8 cellular contexts compared by ENCODE assay signal in genomic region chr5:14664270-14665109, GRCh38. TPM values are rescaled to one million over a fixed set of nuclear protein-coding genes. Genes with fewer than 3 reads are reported as not detected.
DNase-seq lines count a peak whose midpoint lies in the region; ATAC-seq and TF ChIP-seq lines count a peak whose summit lies in the region.

Gene OTULIN (plus strand): TSS chr5:14664718. CDS start chr5:14664826, 108 bp downstream.

- peak; percentile 89 for DNase-seq in Calu3
- peak in 74 of 76 experiments; percentile 23 to 88 (median 75) for DNase-seq in HUDEP-2 (lab: John Stamatoyannopoulos, UW; ENCODE audit: unreplicated experiment in 76 of 76)
- peak; percentile 82 for DNase-seq in activated T-cell treated with anti-CD3 and anti-CD28 coated beads for 24 hours (ENCODE audit: low read depth)
- DNase-seq in epithelial cell of prostate (ENCODE audit: low read depth, low spot score) = peak; percentile 48
- DNase-seq in mucosa of gallbladder (ENCODE audit: low spot score) = peak; percentile 87
- DNase-seq in stimulated activated CD8-positive, alpha-beta memory T cell treated with anti-CD3 and anti-CD28 coated beads, Interleukin-4, amount 100 ng/mL, for 4 hours (ENCODE audit: low read depth in 2 of 2, low spot score in 1 of 2) = peak; percentile 58 to 74

- no peaks in the 10 kb centered on the region for H3F3A ChIP-seq in OCI-LY1 (ENCODE audit: insufficient read depth, low read length)

- H3K79me2 ChIP-seq in OCI-LY1 (ENCODE audit: insufficient read depth, low read length) = peaks cover 25% of the 10 kb centered on the region

- peak; percentile 58 for ATAC-seq in GM21390 (IDR thresholded peaks at IDR 0.05; ENCODE audit: unreplicated experiment)

- peaks cover 35% of the 10 kb centered on the region for H3K4me1 Mint-ChIP-seq in Calu3 (ENCODE audit: low read depth, unreplicated experiment)

- H3K4me3 Mint-ChIP-seq in Calu3 (ENCODE audit: low read depth, unreplicated experiment) = peak within 1 kb of the TSS; percentile 99

- H3K4me3 ChIP-seq in OCI-LY1 (ENCODE audit: low read depth, low read length, poor library complexity, severe bottlenecking) = peak within 1 kb of the TSS; percentile 77

- H4K20me1 ChIP-seq in OCI-LY1 (ENCODE audit: insufficient read depth, low read length) = no peaks in the 10 kb centered on the region

- H3K4me2 ChIP-seq in OCI-LY1 (ENCODE audit: low read length) = peak within 1 kb of the TSS; percentile 88

- no peaks in the 10 kb centered on the region for H3K27me3 Mint-ChIP-seq in Calu3 (ENCODE audit: unreplicated experiment)

- peak within 1 kb of the TSS; percentile 91 for H3K9ac ChIP-seq in OCI-LY1 (ENCODE audit: low read length)

- TF ChIP-seq CTCF in Calu3 (IDR thresholded peaks at IDR 0.05; ENCODE audit: unreplicated experiment) = no peak
- no peak for TF ChIP-seq CTCF in OCI-LY1 (IDR thresholded peaks at IDR 0.05; ENCODE audit: low read length)

- H3K27ac ChIP-seq in OCI-LY1 (ENCODE audit: low read depth, low read length, poor library complexity, severe bottlenecking) = peak within 1 kb of the TSS; percentile 61
- H3K27ac ChIP-seq in epithelial cell of prostate = peak within 1 kb of the TSS; percentile 97

- H3K36me3 Mint-ChIP-seq in Calu3 (ENCODE audit: insufficient read depth, unreplicated experiment) = peaks cover 32% of the 10 kb centered on the region

- intact Hi-C loops in Calu3 (cut with micrococcal nuclease; ENCODE audit: unreplicated experiment) = no loop called here

- no peaks in the 10 kb centered on the region for H3K9me3 ChIP-seq in OCI-LY1 (ENCODE audit: low read length)

- H3K36me3 ChIP-seq in OCI-LY1 (ENCODE audit: insufficient read depth, low read length) = peaks cover 24% of the 10 kb centered on the region

- peak within 1 kb of the TSS; percentile 88 for H3K27ac Mint-ChIP-seq in Calu3 (ENCODE audit: unreplicated experiment)

- H2AFZ ChIP-seq in OCI-LY1 (ENCODE audit: low read length) = 0 out of 2 replicates have a peak within 1 kb of the TSS, but pooled peaks have one; percentile 44

- no peaks in the 10 kb centered on the region for H3K9me2 ChIP-seq in OCI-LY1 (ENCODE audit: low read depth, low read length)

- BruUV-seq in Calu3 (replicated peaks; lab: Mats Ljungman, UMichigan) = no TSS peak

- H3K9me3 Mint-ChIP-seq in Calu3 (ENCODE audit: low read depth, unreplicated experiment) = no peaks in the 10 kb centered on the region

- H3K4me1 ChIP-seq in OCI-LY1 (ENCODE audit: insufficient read depth, low read length, severe bottlenecking) = peaks cover 51% of the 10 kb centered on the region

- CTCF ChIA-PET in Calu3 (lab: Charles Lee) = no interaction called here

- no peaks in the 10 kb centered on the region for H3K27me3 ChIP-seq in OCI-LY1 (ENCODE audit: insufficient read depth, low read length)

RNA-seq across cellular contexts. Expression of gene OTULIN, which starts in this region (rescaled TPM):
- total RNA-seq in Calu3 (2022) = 35.7 and 36.0 TPM in 2 replicates
- 33.6 TPM for total RNA-seq in mucosa of gallbladder

Comparison
In these comparisons a context has a peak if more than half of its experiments do, and no peak if none do; other contexts are left out.
1. Peak in every context shown above with its lines: DNase-seq, ATAC-seq, H3K4me3 ChIP-seq and H3K27ac ChIP-seq.